Comparison of ENCODE assay signal across 14 cellular contexts in the genomic region with DNA sequence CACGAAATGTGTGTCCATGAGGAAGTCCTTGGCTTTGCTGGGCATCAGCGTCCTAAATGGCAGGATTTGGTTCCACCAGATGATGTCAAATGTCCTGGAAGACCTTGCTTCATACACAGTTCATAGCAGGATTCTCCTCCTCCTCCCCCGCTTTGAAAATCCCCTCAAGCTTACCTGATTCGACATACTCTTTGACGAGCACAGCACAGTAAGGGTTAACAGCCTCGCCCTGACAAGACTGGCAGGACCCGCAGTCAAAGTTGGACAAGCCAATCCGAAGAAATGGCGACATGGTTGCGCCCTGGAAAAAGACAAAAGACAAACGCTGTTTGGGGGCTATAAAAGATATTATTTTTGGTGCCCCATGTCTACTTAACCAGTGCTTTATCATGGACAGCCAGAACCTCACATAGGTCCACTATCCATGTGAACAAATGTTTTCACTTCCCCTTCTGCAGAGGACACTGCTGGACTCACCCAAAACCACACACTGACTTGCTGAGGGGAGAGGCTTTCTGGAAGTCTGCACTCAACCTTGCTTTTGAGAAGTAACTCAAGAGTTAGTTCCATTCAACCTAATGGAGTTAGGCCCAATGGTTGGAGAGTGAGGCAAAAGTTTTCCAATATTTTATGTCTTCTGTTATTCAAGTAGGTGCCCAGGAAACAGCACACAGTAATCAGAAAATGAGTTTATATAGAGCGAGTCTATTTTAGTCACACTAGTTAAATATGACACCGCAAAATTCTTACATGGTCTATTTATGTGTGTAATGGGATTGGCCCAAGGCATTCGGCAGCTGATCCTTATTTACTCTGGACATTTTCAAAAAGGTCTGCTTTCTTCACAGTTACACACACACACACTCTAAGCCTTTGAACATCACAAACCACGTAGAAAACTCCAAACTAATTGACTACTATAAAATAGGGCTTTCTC.
DNase-seq lines count a peak whose midpoint lies in the region; ATAC-seq and TF ChIP-seq lines count a peak whose summit lies in the region.
"Had no signal": no experiment of that assay in that cellular context is flagged by ENCODE, and none has a peak within 500 bp of the region (broad histone marks: within the 10 kb centered on the region; RNA-seq: fewer than 3 reads in every experiment).

No MANE protein-coding gene starts in this region.

- H3K36me3 Mint-ChIP-seq in T-helper 17 cell (ENCODE audit: low read depth) = peaks cover 9% of the 10 kb centered on the region
- peaks cover 27 to 46% (median 38%) of the 10 kb centered on the region in 3 donors for H3K36me3 Mint-ChIP-seq in immature natural killer cell
- no peaks in the 10 kb centered on the region for H3K36me3 Mint-ChIP-seq in chondrocyte (ENCODE audit: low read depth)

- intact Hi-C loops in left ventricle myocardium superior (cut with micrococcal nuclease) (no loop called here), left ventricle myocardium inferior (cut with micrococcal nuclease) (no loop called here)

- no peak overlapping the region for H3K4me3 ChIP-seq in left ventricle myocardium inferior
- H3K4me3 ChIP-seq: breast epithelium had no signal

- no peak overlapping the region for H3K27ac ChIP-seq in left ventricle myocardium inferior (replicated peaks)
- H3K27ac ChIP-seq: breast epithelium had no signal

- peaks cover 64% of the 10 kb centered on the region for H3K27me3 ChIP-seq in left ventricle myocardium inferior (ENCODE audit: low read depth)
- H3K27me3 ChIP-seq: breast epithelium had no signal

- H3K4me1 Mint-ChIP-seq in T-helper 17 cell (peaks cover 61% of the 10 kb centered on the region), immature natural killer cell (peaks cover 86 to 91% of the 10 kb centered on the region in 2 donors), chondrocyte (ENCODE audit: low read depth) (no peaks in the 10 kb centered on the region)

- TF ChIP-seq CTCF in left ventricle myocardium inferior (IDR thresholded peaks at IDR 0.05; ENCODE audit: borderline replicate concordance) = no peak
- TF ChIP-seq CTCF in chondrocyte (IDR thresholded peaks at IDR 0.05) = no peak

- H3K36me3 ChIP-seq in left ventricle myocardium inferior = no peaks in the 10 kb centered on the region
- H3K36me3 ChIP-seq: breast epithelium had no signal

- H3K9me3 Mint-ChIP-seq in immature natural killer cell (no peaks in the 10 kb centered on the region), chondrocyte (ENCODE audit: low read depth) (peaks cover 3% of the 10 kb centered on the region)

- H3K4me3 Mint-ChIP-seq in T-helper 17 cell = no peak overlapping the region
- peak overlapping the region in 1 of 5 donors; percentile 3 for H3K4me3 Mint-ChIP-seq in immature natural killer cell
- no peak overlapping the region for H3K4me3 Mint-ChIP-seq in chondrocyte (ENCODE audit: unreplicated experiment)

- no peaks in the 10 kb centered on the region for H3K4me1 ChIP-seq in left ventricle myocardium inferior
- H3K4me1 ChIP-seq: breast epithelium had no signal

- H3K9me3 ChIP-seq in left ventricle myocardium inferior (replicated peaks) = no peaks in the 10 kb centered on the region
- no peaks in the 10 kb centered on the region for H3K9me3 ChIP-seq in T-helper 17 cell (ENCODE audit: control insufficient read depth, low read length, poor library complexity, severe bottlenecking)
- H3K9me3 ChIP-seq: breast epithelium had no signal

- no peak for DNase-seq in left ventricle myocardium superior
- no peak for DNase-seq in left ventricle myocardium inferior
- DNase-seq in T-helper 17 cell = no peak
- DNase-seq in immature natural killer cell = no peak
- no peak for DNase-seq in A172 (ENCODE audit: low spot score)
- no peak for DNase-seq in chondrocyte (ENCODE audit: low spot score)
- no peak for DNase-seq in activated CD4-positive, alpha-beta T cell treated with anti-CD3 and anti-CD28 coated beads for 4 hours
- DNase-seq: activated CD4-positive, alpha-beta T cell treated with anti-CD3 and anti-CD28 coated beads, Interleukin-2, amount 50 U/mL, for 4 hours; DMS79 treated with DMSO at 0.1 percent for 48 hours; mesendoderm; NCI-H2081; NCI-H69 had no signal

- no peaks in the 10 kb centered on the region for H3K27me3 Mint-ChIP-seq in T-helper 17 cell
- H3K27me3 Mint-ChIP-seq in immature natural killer cell (ENCODE audit: low read depth in 3 of 3) = peaks cover 0 to 4% (median 1%) of the 10 kb centered on the region in 3 donors
- H3K27me3 Mint-ChIP-seq in chondrocyte (ENCODE audit: low read depth) = peaks cover 14% of the 10 kb centered on the region

- ATAC-seq in left ventricle myocardium superior = peak; percentile 52
- no peak for ATAC-seq in T-helper 17 cell
- ATAC-seq in HG02885 (IDR thresholded peaks at IDR 0.05; ENCODE audit: poor library complexity, unreplicated experiment) = no peak

- peak overlapping the region; percentile 87 for H3K27ac Mint-ChIP-seq in T-helper 17 cell
- peak overlapping the region; percentile 51 to 93 (median 86) for H3K27ac Mint-ChIP-seq in immature natural killer cell
- no peak overlapping the region for H3K27ac Mint-ChIP-seq in chondrocyte (ENCODE audit: unreplicated experiment)
